17 cellular contexts compared by ENCODE assay signal in genomic region chr2:226514895-226515294, GRCh38.
DNase-seq lines count a peak whose midpoint lies in the region; ATAC-seq, FAIRE-seq and TF ChIP-seq lines count a peak whose summit lies in the region.
"Had no signal": no experiment of that assay in that cellular context is flagged by ENCODE, and none has a peak within 500 bp of the region (broad histone marks: within the 10 kb centered on the region; RNA-seq: fewer than 3 reads in every experiment).

No MANE protein-coding gene starts in this region.

- no peaks in the 10 kb centered on the region for H3K36me3 ChIP-seq in right lobe of liver

- FAIRE-seq in RCC 7860 (lab: Jason Lieb, UNC) = no peak
- FAIRE-seq: frontal cortex had no signal

- TF ChIP-seq POLR2A in right lobe of liver (IDR thresholded peaks at IDR 0.05) = no peak

- DNase-seq in GM04503 (ENCODE audit: low read depth) = peak; percentile 3
- DNase-seq in RCC 7860 (ENCODE audit: low spot score) = peak; percentile 43
- DNase-seq in epithelial cell of prostate (ENCODE audit: low read depth, low spot score) = peak; percentile 68
- DNase-seq in right lobe of liver = no peak
- no peak for DNase-seq in COR-L47 (lab: John Stamatoyannopoulos, UW)
- DNase-seq in SHP77 (lab: John Stamatoyannopoulos, UW) = no peak
- DNase-seq in 8988T = no peak
- DNase-seq: activated gamma-delta T cell, body of pancreas, C1 segment of cervical spinal cord, DMS79 treated with DMSO at 0.1 percent for 48 hours, NCI-H2029 treated with DMSO at 0.1 percent for 48 hours, NCI-H69, testis had no signal

- no peaks in the 10 kb centered on the region for H3K27me3 ChIP-seq in right lobe of liver
- H3K27me3 ChIP-seq: body of pancreas, testis had no signal

- whole genome bisulfite sequencing in right lobe of liver (ENCODE audit: insufficient coverage, low coverage, low lambda C conversion rate, missing lambda C conversion rate) = 11% methylated on average over 1 of the region's 1 CpG

- peaks cover 0 to 40% (median 19%) of the 10 kb centered on the region in 4 donors for H3K4me1 ChIP-seq in right lobe of liver
- H3K4me1 ChIP-seq: body of pancreas, testis had no signal

- intact Hi-C loops in right lobe of liver (cut with DNase I) = no loop called here

- no peak overlapping the region for H3K4me3 ChIP-seq in right lobe of liver
- H3K4me3 ChIP-seq: body of pancreas, testis had no signal

- no peaks in the 10 kb centered on the region for H3K9me3 ChIP-seq in right lobe of liver
- H3K9me3 ChIP-seq: body of pancreas, testis had no signal

- ATAC-seq in right lobe of liver (peak; percentile 29 to 51 (median 40)), GM21367 (IDR thresholded peaks at IDR 0.05; ENCODE audit: unreplicated experiment) (no peak)
- ATAC-seq: body of pancreas, WTC11 had no signal

- H3K27ac ChIP-seq in epithelial cell of prostate (peak overlapping the region; percentile 60), right lobe of liver (peak overlapping the region; percentile 29 to 86 (median 84))
- H3K27ac ChIP-seq: body of pancreas, testis had no signal

- TF ChIP-seq CTCF in right lobe of liver (IDR thresholded peaks at IDR 0.05) = no peak

Comparison
In these comparisons a context has a peak if more than half of its experiments do, and no peak if none do; other contexts are left out.
1. DNase-seq: peak in GM04503 (single experiment), RCC 7860 (single experiment) and epithelial cell of prostate (single experiment); none in right lobe of liver (0 of 3), COR-L47 (single experiment), SHP77 (0 of 2) and 8988T (single experiment).